1 cellular context compared by ENCODE assay signal in genomic region chr11:64220798-64221197, GRCh38.
TF ChIP-seq lines count a peak whose summit lies in the region.

No MANE protein-coding gene starts in this region.

TF ChIP-seq in HepG2, 621 proteins besides CTCF, POLR2A, EP300 and RAD21:
- TF ChIP-seq ZNF782 (CRISPR knock-in tag; IDR thresholded peaks at IDR 0.05; ENCODE audit: borderline replicate concordance), result no peak
- peak; percentile 7 for TF ChIP-seq AGO1 (IDR thresholded peaks at IDR 0.05; ENCODE audit: low read depth, low read length, poor library complexity, severe bottlenecking)
- no peak for TF ChIP-seq ZBTB21 (CRISPR knock-in tag; IDR thresholded peaks at IDR 0.05)
- TF ChIP-seq ZNF333 (CRISPR knock-in tag; IDR thresholded peaks at IDR 0.05; ENCODE audit: borderline replicate concordance), result no peak
- TF ChIP-seq HNRNPL (IDR thresholded peaks at IDR 0.05; ENCODE audit: low read depth, low read length), result peak; percentile 69; the same call in 1 of the 2 replicates
- peak; percentile 66 for TF ChIP-seq AGO2 (optimal IDR thresholded peaks at IDR 0.05; ENCODE audit: low read depth, low read length)
